In the genomic region with DNA sequence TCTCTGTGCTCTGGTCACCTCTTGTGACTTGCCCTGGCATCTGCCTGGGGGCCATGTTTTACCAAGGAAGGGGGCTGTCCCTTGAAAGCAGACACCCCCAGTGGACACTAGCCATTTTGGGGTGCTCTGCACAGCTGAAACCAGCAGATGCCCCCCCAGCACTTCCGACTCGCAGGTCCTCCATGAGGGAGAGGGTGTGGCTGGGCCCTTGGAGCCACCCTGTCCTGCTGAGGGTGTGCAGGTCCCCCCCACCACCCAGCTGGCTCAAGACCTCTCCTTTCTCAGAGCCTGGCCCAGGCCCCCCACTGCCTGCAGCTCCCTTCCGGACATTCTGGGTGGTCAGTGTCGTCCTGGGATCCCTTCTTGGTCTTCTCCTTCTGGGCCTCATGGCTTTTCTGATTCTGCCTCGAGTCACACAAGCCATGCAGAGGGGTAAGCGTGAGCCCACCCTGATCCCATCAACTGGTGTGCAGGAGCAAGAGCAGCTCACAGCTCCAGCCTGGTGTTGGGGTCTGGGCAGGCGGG, we compare ENCODE assay signal across 20 cellular contexts. TPM values are rescaled to one million over a fixed set of nuclear protein-coding genes. Genes with fewer than 3 reads are reported as not detected.
DNase-seq lines count a peak whose midpoint lies in the region; ATAC-seq and TF ChIP-seq lines count a peak whose summit lies in the region.
"Had no signal": no experiment of that assay in that cellular context is flagged by ENCODE, and none has a peak within 500 bp of the region (broad histone marks: within the 10 kb centered on the region; RNA-seq: fewer than 3 reads in every experiment).

No MANE protein-coding gene starts in this region.

- ATAC-seq in GM18520 (IDR thresholded peaks at IDR 0.05; ENCODE audit: unreplicated experiment), result no peak
- ATAC-seq: HCT116 had no signal

- peak; percentile 4 for DNase-seq in AG08396 (ENCODE audit: low spot score)
- peak; percentile 21 for DNase-seq in H7
- DNase-seq in coronary artery (ENCODE audit: low spot score), result peak; percentile 62
- peak; percentile 76 for DNase-seq in osteoblast (ENCODE audit: insufficient read length, low spot score, missing footprints)
- no peak for DNase-seq in lower leg skin (ENCODE audit: low spot score in 2 of 2)
- no peak for DNase-seq in NCI-H187 treated with DMSO at 0.1 percent for 48 hours (lab: John Stamatoyannopoulos, UW)
- DNase-seq: CD4-positive, alpha-beta memory T cell; DND-41; GOT3; NCI-H1105; NCI-H2081 treated with DMSO at 0.1 percent for 48 hours; NCI-H2171 treated with DMSO at 0.1 percent for 48 hours; NCI-H524 treated with DMSO at 0.1 percent for 48 hours; SJCRH30 had no signal

- H3K79me2 ChIP-seq in osteoblast (ENCODE audit: insufficient read depth, low read length), result no peaks in the 10 kb centered on the region

- TF ChIP-seq CTCF in coronary artery (IDR thresholded peaks at IDR 0.05) (no peak), osteoblast (IDR thresholded peaks at IDR 0.05; ENCODE audit: extremely low read depth, low read depth, low read length) (no peak), lower leg skin (IDR thresholded peaks at IDR 0.05) (no peak)

- H3K27ac ChIP-seq in coronary artery (no peak overlapping the region), osteoblast (ENCODE audit: low read depth, low read length) (no peak overlapping the region)
- H3K27ac ChIP-seq: BLaER1 treated with 17β-estradiol and CSF1 and Interleukin-3, amounts not matched to agents 10 nM and 100 nM; Peyer's patch; SJCRH30 had no signal

- H4K20me1 ChIP-seq in osteoblast (ENCODE audit: insufficient read depth, low read length), result no peaks in the 10 kb centered on the region
- H4K20me1 ChIP-seq: BLaER1 treated with 17β-estradiol and CSF1 and Interleukin-3, amounts not matched to agents 10 nM and 100 nM had no signal

- H2AFZ ChIP-seq in osteoblast (ENCODE audit: low read length), result no peak overlapping the region

- H3K4me1 ChIP-seq in osteoblast (ENCODE audit: insufficient read depth, low read length), result no peaks in the 10 kb centered on the region
- H3K4me1 ChIP-seq: BLaER1 treated with 17β-estradiol and CSF1 and Interleukin-3, amounts not matched to agents 10 nM and 100 nM; Peyer's patch; SJCRH30 had no signal

- intact Hi-C loops in lower leg skin (cut with DNase I; ENCODE audit: low total_unique reads), result no loop called here

- H3K27me3 ChIP-seq in H7 (ENCODE audit: control insufficient read depth, insufficient read depth, low read length) (no peaks in the 10 kb centered on the region), osteoblast (ENCODE audit: insufficient read depth, low read length) (no peaks in the 10 kb centered on the region)
- H3K27me3 ChIP-seq: BLaER1 treated with 17β-estradiol and CSF1 and Interleukin-3, amounts not matched to agents 10 nM and 100 nM; Peyer's patch; SJCRH30 had no signal

- no peaks in the 10 kb centered on the region for H3K9me3 ChIP-seq in osteoblast (ENCODE audit: low read depth, low read length)
- H3K9me3 ChIP-seq: Peyer's patch, SJCRH30 had no signal

- H3K4me3 ChIP-seq in H7 (ENCODE audit: insufficient read depth, low read depth, low read length) (no peak overlapping the region), coronary artery (no peak overlapping the region), osteoblast (ENCODE audit: insufficient read depth, low read length) (no peak overlapping the region), lower leg skin (ENCODE audit: low read depth, poor library complexity, severe bottlenecking) (no peak overlapping the region)
- H3K4me3 ChIP-seq: BLaER1 treated with 17β-estradiol and CSF1 and Interleukin-3, amounts not matched to agents 10 nM and 100 nM; Peyer's patch; SJCRH30 had no signal

- H3K36me3 ChIP-seq in H7 (replicated peaks; ENCODE audit: control insufficient read depth, insufficient read depth, low read length) (no peaks in the 10 kb centered on the region), osteoblast (ENCODE audit: insufficient read depth, low read length) (no peaks in the 10 kb centered on the region)
- H3K36me3 ChIP-seq: BLaER1 treated with 17β-estradiol and CSF1 and Interleukin-3, amounts not matched to agents 10 nM and 100 nM; Peyer's patch; SJCRH30 had no signal

- whole genome bisulfite sequencing in lower leg skin, 2 donors, result 90 to 95% methylated on average over 5 to 7 of the region's 7 CpGs

- TF ChIP-seq POLR2A in lower leg skin (IDR thresholded peaks at IDR 0.05), result no peak

- H3K4me2 ChIP-seq in osteoblast (ENCODE audit: insufficient read depth, low read length), result no peak overlapping the region
- H3K4me2 ChIP-seq: BLaER1 treated with 17β-estradiol and CSF1 and Interleukin-3, amounts not matched to agents 10 nM and 100 nM had no signal

RNA-seq across cellular contexts. Expression of a gene that starts 12.3 kb away (rescaled TPM):
- 0.03 and 0.44 TPM in 2 replicates for total RNA-seq in H7 (2014; rRNA removed; shearing (Covaris generic))
- 5.1 and 5.6 TPM in 2 replicates for total RNA-seq in osteoblast
- 1 to 10 TPM in 3 of 4 donors, under 1 TPM in 1; 0.80 to 2.2 (median 1.6) TPM for total RNA-seq in lower leg skin

RNA-seq across cellular contexts. Expression of a gene that starts 41.6 kb away (rescaled TPM):
- total RNA-seq in H7 (2014; rRNA removed; shearing (Covaris generic)), result 0.18 TPM in 1 of 2 replicates, not detected in the other
- total RNA-seq in osteoblast (under 0.01 TPM in 2 replicates), lower leg skin (under 1 TPM in 2 of 4 donors, not detected in 2; 0.13 to 0.19 TPM)
- total RNA-seq: A673; CD4-positive, alpha-beta memory T cell; OCI-LY7; SJCRH30 had no signal

Comparison
In these comparisons a context has a peak if more than half of its experiments do, and no peak if none do; other contexts are left out.
1. DNase-seq: peak in AG08396 (single experiment), H7 (single experiment), coronary artery (single experiment) and osteoblast (single experiment); none in lower leg skin (0 of 2) and NCI-H187 treated with DMSO at 0.1 percent for 48 hours (single experiment).